ENCODE assay signal across 28 cellular contexts in the genomic region with DNA sequence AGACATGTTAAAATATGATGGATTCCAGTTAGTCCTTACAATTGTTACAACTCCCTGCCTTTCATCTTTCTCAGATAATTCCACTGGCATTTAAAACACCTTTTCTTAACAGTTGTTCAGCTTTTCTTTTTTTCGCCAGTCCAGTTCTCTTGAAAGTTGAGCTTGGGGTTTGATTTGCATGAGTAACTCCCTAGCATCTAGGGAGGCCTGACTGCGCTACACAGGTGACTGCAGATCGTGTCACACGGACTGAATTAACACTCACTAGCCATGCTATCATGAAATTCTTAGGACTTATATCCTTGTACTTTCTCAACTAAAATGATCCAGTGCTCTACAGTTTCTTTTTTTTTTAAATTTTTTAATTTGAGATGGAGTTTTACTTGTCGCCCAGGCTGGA.
"Had no signal": no experiment of that assay in that cellular context is flagged by ENCODE, and none has a peak within 500 bp of the region (broad histone marks: within the 10 kb centered on the region; RNA-seq: fewer than 3 reads in every experiment).

No MANE protein-coding gene starts in this region.

- H3K4me3 Mint-ChIP-seq: naive thymus-derived CD8-positive, alpha-beta T cell; natural killer cell treated with Interleukin-12 subunit alpha and Interleukin-12 subunit beta and Interleukin-15 and Interleukin-18, amount 100 ng/mL, for 72 hours; nephron progenitor cell; neural crest cell; stimulated activated effector memory CD8-positive, alpha-beta T cell treated with anti-CD3 and anti-CD28 coated beads, Interleukin-12 subunit alpha, Interleukin-12 subunit beta, amount 100 ng/mL, for 72 hours; stimulated activated naive CD8-positive, alpha-beta T cell treated with anti-CD3 and anti-CD28 coated beads, Interleukin-15, amount 100 ng/mL, for 72 hours; type B pancreatic cell had no signal

- H3K27me3 ChIP-seq: neutrophil, pancreas, right lobe of liver, sigmoid colon, suprapubic skin, testis, tibial artery, transverse colon, upper lobe of right lung, uterus had no signal

- H3K4me3 ChIP-seq: pancreas, prostate gland, right lobe of liver, sigmoid colon, suprapubic skin, testis, tibial artery, transverse colon, upper lobe of right lung, uterus had no signal

- DNase-seq: naive thymus-derived CD8-positive, alpha-beta T cell; nephron progenitor cell; nucleus accumbens; pancreas; right cardiac atrium; right lobe of liver; sigmoid colon; small intestine; stimulated activated CD4-positive, alpha-beta T cell treated with anti-CD3 and anti-CD28 coated beads, Interleukin-15, amount 100 ng/mL, for 24 hours; stimulated activated CD4-positive, alpha-beta T cell treated with anti-CD3 and anti-CD28 coated beads, Interleukin-2, amount 100 ng/mL, for 24 hours; stimulated activated CD4-positive, alpha-beta T cell treated with anti-CD3 and anti-CD28 coated beads, Interleukin-2, amount 100 ng/mL, for 48 hours; stimulated activated CD4-positive, alpha-beta T cell treated with anti-CD3 and anti-CD28 coated beads, Interleukin-4, amount 100 ng/mL, for 24 hours; stimulated activated naive CD4-positive, alpha-beta T cell; stimulated activated naive CD8-positive, alpha-beta T cell treated with anti-CD3 and anti-CD28 coated beads, Interleukin-15, amount 100 ng/mL, for 72 hours; stimulated activated naive CD8-positive, alpha-beta T cell treated with anti-CD3 and anti-CD28 coated beads, Interleukin-15, Interleukin-2, amounts not matched to agents 100 U/mL and 50 U/mL, for 24 hours; substantia nigra; testis; tibial artery; transverse colon; upper lobe of right lung; uterus had no signal

- H3K36me3 ChIP-seq: neutrophil, pancreas, prostate gland, right lobe of liver, sigmoid colon, suprapubic skin, tibial artery, transverse colon, upper lobe of right lung, uterus had no signal

- H3K27ac Mint-ChIP-seq: naive thymus-derived CD8-positive, alpha-beta T cell; natural killer cell treated with Interleukin-12 subunit alpha and Interleukin-12 subunit beta and Interleukin-15 and Interleukin-18, amount 100 ng/mL, for 72 hours; nephron progenitor cell; stimulated activated effector memory CD8-positive, alpha-beta T cell treated with anti-CD3 and anti-CD28 coated beads, Interleukin-12 subunit alpha, Interleukin-12 subunit beta, amount 100 ng/mL, for 72 hours; type B pancreatic cell had no signal

- H3K9me3 ChIP-seq: neutrophil, pancreas, prostate gland, right lobe of liver, sigmoid colon, suprapubic skin, testis, tibial artery, transverse colon, upper lobe of right lung, uterus had no signal

- H3K27ac ChIP-seq: neutrophil, pancreas, prostate gland, right lobe of liver, sigmoid colon, suprapubic skin, testis, tibial artery, transverse colon, upper lobe of right lung, uterus had no signal

- H3K4me1 Mint-ChIP-seq: naive thymus-derived CD8-positive, alpha-beta T cell; nephron progenitor cell; neural crest cell; stimulated activated effector memory CD8-positive, alpha-beta T cell treated with anti-CD3 and anti-CD28 coated beads, Interleukin-12 subunit alpha, Interleukin-12 subunit beta, amount 100 ng/mL, for 72 hours; stimulated activated naive CD8-positive, alpha-beta T cell treated with anti-CD3 and anti-CD28 coated beads, Interleukin-15, amount 100 ng/mL, for 72 hours had no signal

- H3K4me1 ChIP-seq: prostate gland, right lobe of liver, sigmoid colon, suprapubic skin, testis, tibial artery, transverse colon, upper lobe of right lung, uterus had no signal

- ATAC-seq: naive thymus-derived CD8-positive, alpha-beta T cell; natural killer cell treated with Interleukin-12 subunit alpha and Interleukin-12 subunit beta and Interleukin-15 and Interleukin-18, amount 100 ng/mL, for 72 hours; pancreas; right cardiac atrium; right lobe of liver; stimulated activated effector memory CD8-positive, alpha-beta T cell treated with anti-CD3 and anti-CD28 coated beads, Interleukin-12 subunit alpha, Interleukin-12 subunit beta, amount 100 ng/mL, for 72 hours; stimulated activated naive CD8-positive, alpha-beta T cell treated with anti-CD3 and anti-CD28 coated beads, Interleukin-15, amount 100 ng/mL, for 72 hours; stimulated activated naive CD8-positive, alpha-beta T cell treated with anti-CD3 and anti-CD28 coated beads, Interleukin-15, Interleukin-2, amounts not matched to agents 100 U/mL and 50 U/mL, for 24 hours; upper lobe of right lung had no signal

- H3K36me3 Mint-ChIP-seq: naive thymus-derived CD8-positive, alpha-beta T cell; natural killer cell treated with Interleukin-12 subunit alpha and Interleukin-12 subunit beta and Interleukin-15 and Interleukin-18, amount 100 ng/mL, for 72 hours; stimulated activated effector memory CD8-positive, alpha-beta T cell treated with anti-CD3 and anti-CD28 coated beads, Interleukin-12 subunit alpha, Interleukin-12 subunit beta, amount 100 ng/mL, for 72 hours; type B pancreatic cell had no signal

- H3K9me3 Mint-ChIP-seq: nephron progenitor cell had no signal

- H3K27me3 Mint-ChIP-seq: naive thymus-derived CD8-positive, alpha-beta T cell; natural killer cell treated with Interleukin-12 subunit alpha and Interleukin-12 subunit beta and Interleukin-15 and Interleukin-18, amount 100 ng/mL, for 72 hours; stimulated activated naive CD8-positive, alpha-beta T cell treated with anti-CD3 and anti-CD28 coated beads, Interleukin-15, amount 100 ng/mL, for 72 hours; type B pancreatic cell had no signal
